In the genomic region with DNA sequence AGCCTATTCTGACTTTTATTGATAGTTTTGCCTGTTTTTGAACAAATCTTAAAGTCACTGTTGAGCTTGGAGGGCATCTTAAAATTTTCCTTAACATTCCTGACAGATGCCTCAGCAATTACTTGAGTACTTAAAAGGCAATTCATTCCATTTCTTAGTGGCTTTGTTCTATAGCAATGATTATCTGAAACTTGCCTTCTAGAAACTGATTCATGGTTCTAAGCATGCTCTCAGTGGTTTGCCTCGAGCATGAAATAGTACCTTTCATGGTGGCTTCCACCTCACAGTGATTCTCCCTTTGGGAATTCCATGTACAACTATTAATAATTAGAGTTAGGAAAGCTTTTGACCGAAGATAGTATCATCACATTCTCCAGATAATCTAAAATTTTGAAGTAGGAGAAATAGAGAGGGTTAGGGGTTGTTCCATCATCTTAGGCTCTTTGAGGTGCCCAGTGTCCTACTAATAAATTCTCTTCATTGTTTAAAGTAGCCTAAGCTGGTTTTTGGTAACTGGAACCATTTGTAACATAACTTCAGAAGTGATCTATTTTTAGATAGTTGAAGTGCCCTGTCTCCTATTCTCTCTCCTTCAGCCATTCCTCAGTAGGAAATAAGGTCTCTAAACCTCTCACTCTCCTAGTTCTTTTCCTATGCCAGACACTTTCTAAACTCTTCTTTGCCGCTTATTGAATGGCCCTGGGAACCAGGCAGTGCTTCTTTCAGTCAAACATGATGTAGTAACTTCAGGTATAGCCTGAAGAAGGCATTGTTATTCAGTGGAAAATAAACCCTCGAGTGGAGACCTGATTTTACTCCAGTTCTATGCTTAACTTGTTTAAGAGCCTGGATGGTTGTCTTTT, we compare ENCODE assay signal across 13 cellular contexts.
DNase-seq lines count a peak whose midpoint lies in the region; ATAC-seq and TF ChIP-seq lines count a peak whose summit lies in the region.
"Had no signal": no experiment of that assay in that cellular context is flagged by ENCODE, and none has a peak within 500 bp of the region (broad histone marks: within the 10 kb centered on the region; RNA-seq: fewer than 3 reads in every experiment).

No MANE protein-coding gene starts in this region.

- peaks cover 2 to 8% of the 10 kb centered on the region in 2 donors for H3K4me1 ChIP-seq in aorta (ENCODE audit: control insufficient read depth in 1 of 2, insufficient read depth in 2 of 2, low read length in 2 of 2)

- H3K9me3 ChIP-seq in aorta (ENCODE audit: control insufficient read depth, low read length), result no peaks in the 10 kb centered on the region

- 45 to 51% methylated on average over 4 of the region's 4 CpGs for WGBS in aorta, 2 donors

- no peak overlapping the region for H3K4me3 ChIP-seq in kidney epithelial cell (ENCODE audit: low read depth, low read length)
- no peak overlapping the region for H3K4me3 ChIP-seq in aorta (ENCODE audit: low read length in 2 of 2)

- H3K36me3 ChIP-seq in kidney epithelial cell (ENCODE audit: control insufficient read depth, insufficient read depth, low read length) (peaks cover 2% of the 10 kb centered on the region), aorta (ENCODE audit: control insufficient read depth in 1 of 2, insufficient read depth in 2 of 2, low read length in 1 of 2) (peaks cover 3% of the 10 kb centered on the region in 2 donors)

- H3K27ac ChIP-seq in aorta (ENCODE audit: low read depth in 1 of 2, low read length in 2 of 2), result peak overlapping the region; percentile 51 to 67

- TF ChIP-seq CTCF in kidney epithelial cell (IDR thresholded peaks at IDR 0.05; ENCODE audit: insufficient read depth, low read length, poor library complexity, severe bottlenecking), result no peak

- DNase-seq in Right ventricle myocardium superior (no peak), cardiac septum (ENCODE audit: low spot score) (no peak), astrocyte of the hippocampus (ENCODE audit: low read depth, low spot score) (peak; percentile 80), kidney epithelial cell (ENCODE audit: low read depth) (peak; percentile 73), aorta (no peak), DMS153 treated with DMSO at 0.1 percent for 48 hours (lab: John Stamatoyannopoulos, UW; ENCODE audit: unreplicated experiment) (no peak), cerebellar cortex (ENCODE audit: low spot score) (no peak)
- DNase-seq: activated CD4-positive, CD25-positive, alpha-beta regulatory T cell treated with anti-CD3 and anti-CD28 coated beads, Interleukin-2, amount 50 U/mL, for 72 hours; naive thymus-derived CD8-positive, alpha-beta T cell; NCI-H1105; stimulated activated CD4-positive, alpha-beta T cell treated with anti-CD3 and anti-CD28 coated beads, Interleukin-4, amount 100 ng/mL, for 4 hours had no signal

- no peaks in the 10 kb centered on the region for H3K27me3 ChIP-seq in kidney epithelial cell (ENCODE audit: control insufficient read depth, insufficient read depth, low read length)
- no peaks in the 10 kb centered on the region for H3K27me3 ChIP-seq in aorta (ENCODE audit: control insufficient read depth in 1 of 2, insufficient read depth in 2 of 2, low read length in 1 of 2)

- ATAC-seq in Right ventricle myocardium superior (ENCODE audit: poor library complexity) (peak; percentile 54), aorta (ENCODE audit: low FRiP score) (no peak), GM18868 (IDR thresholded peaks at IDR 0.05; ENCODE audit: unreplicated experiment) (no peak)
- ATAC-seq: naive thymus-derived CD8-positive, alpha-beta T cell; Panc1 had no signal

- intact Hi-C loops in Right ventricle myocardium superior (cut with DNase I), result no loop called here
- intact Hi-C loops in cardiac septum (cut with DNase I), result loop anchor here (10.0 kb wide), 1 partner anchor 45 kb away; no protein-coding TSS in a partner anchor
- intact Hi-C loops in aorta (cut with DNase I), result loop anchor here in 1 of 2 donors (10.0 kb wide), 1 partner anchor 85 kb away; a partner anchor contains a TSS

Comparison
In these comparisons a context has a peak if more than half of its experiments do, and no peak if none do; other contexts are left out.
1. DNase-seq: peak in astrocyte of the hippocampus (single experiment) and kidney epithelial cell (single experiment); none in Right ventricle myocardium superior (single experiment), cardiac septum (single experiment), aorta (0 of 2), DMS153 treated with DMSO at 0.1 percent for 48 hours (single experiment) and cerebellar cortex (single experiment).